In the genomic region with DNA sequence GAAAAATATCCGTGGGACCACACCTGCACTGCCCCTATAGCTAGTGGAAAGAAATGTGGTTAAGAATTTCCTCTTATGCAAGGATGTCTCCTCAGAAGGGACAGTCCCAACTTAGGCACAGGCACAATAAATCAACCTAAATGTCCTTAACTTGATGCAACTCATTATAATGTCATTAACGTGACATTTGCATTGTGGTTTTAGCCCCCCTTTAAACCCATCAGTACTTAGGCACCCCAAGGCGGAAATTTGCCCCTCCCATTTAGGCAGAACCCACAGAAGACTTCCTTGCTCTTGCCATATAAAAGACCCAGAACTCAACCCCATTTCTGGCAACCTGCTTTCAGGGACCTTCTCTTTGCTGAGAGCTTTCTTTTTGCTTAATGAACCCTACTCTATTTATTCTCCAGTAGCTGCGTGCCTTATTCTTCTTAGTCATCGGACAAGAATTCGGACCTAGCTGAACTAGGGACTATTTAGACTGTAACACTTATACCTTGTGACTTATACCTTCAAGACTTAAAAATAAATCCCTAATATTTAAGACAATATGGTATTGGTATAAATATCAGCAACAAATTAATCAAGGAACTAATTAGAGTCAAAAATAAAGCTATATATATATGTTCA, we compare ENCODE assay signal across 15 cellular contexts.
DNase-seq lines count a peak whose midpoint lies in the region; ATAC-seq and TF ChIP-seq lines count a peak whose summit lies in the region.
"Had no signal": no experiment of that assay in that cellular context is flagged by ENCODE, and none has a peak within 500 bp of the region (broad histone marks: within the 10 kb centered on the region; RNA-seq: fewer than 3 reads in every experiment).

No MANE protein-coding gene starts in this region.

- peaks cover 22% of the 10 kb centered on the region for H3K4me1 Mint-ChIP-seq in activated naive CD8-positive, alpha-beta T cell treated with anti-CD3 and anti-CD28 coated beads for 36 hours
- H3K4me1 Mint-ChIP-seq: activated CD4-positive, alpha-beta T cell treated with anti-CD3 and anti-CD28 coated beads, Interleukin-2, amount 10 ng/mL, durations not matched to agents 24 days and 14 days had no signal

- DNase-seq in activated naive CD8-positive, alpha-beta T cell treated with anti-CD3 and anti-CD28 coated beads for 36 hours = peak; percentile 31
- no peak for DNase-seq in stimulated activated naive CD8-positive, alpha-beta T cell treated with anti-CD3 and anti-CD28 coated beads, Interleukin-15, Interleukin-2, amounts not matched to agents 100 U/mL and 50 U/mL, for 24 hours
- no peak for DNase-seq in COR-L47 (lab: John Stamatoyannopoulos, UW)
- DNase-seq in spleen = no peak
- DNase-seq: activated CD4-positive, alpha-beta T cell treated with anti-CD3 and anti-CD28 coated beads, Interleukin-2, amount 10 ng/mL, durations not matched to agents 24 days and 14 days; activated naive CD4-positive, alpha-beta T cell treated with anti-CD3 and anti-CD28 coated beads, Interleukin-2, amount 50 U/mL, for 16 hours; BE2C; DMS 273 treated with DMSO at 0.1 percent for 48 hours; NCI-H187 treated with DMSO at 0.1 percent for 48 hours; stimulated activated CD4-positive, alpha-beta T cell treated with anti-CD3 and anti-CD28 coated beads, Interleukin-2, amount 100 ng/mL, for 24 hours had no signal

- H3K4me3 Mint-ChIP-seq in activated naive CD8-positive, alpha-beta T cell treated with anti-CD3 and anti-CD28 coated beads for 36 hours = peak overlapping the region; percentile 32
- H3K4me3 Mint-ChIP-seq: activated CD4-positive, alpha-beta T cell treated with anti-CD3 and anti-CD28 coated beads, Interleukin-2, amount 10 ng/mL, durations not matched to agents 24 days and 14 days had no signal

- TF ChIP-seq RAD21 in Ishikawa (IDR thresholded peaks at IDR 0.05; ENCODE audit: low read depth) = no peak

- H3K27me3 ChIP-seq in spleen (replicated peaks in 1 of 7) = no peaks in the 10 kb centered on the region
- H3K27me3 ChIP-seq: BE2C, esophagus muscularis mucosa, right atrium auricular region had no signal

- no peak for TF ChIP-seq EP300 in Ishikawa (IDR thresholded peaks at IDR 0.05; ENCODE audit: borderline replicate concordance)

- H3K36me3 Mint-ChIP-seq in activated naive CD8-positive, alpha-beta T cell treated with anti-CD3 and anti-CD28 coated beads for 36 hours = peaks cover 15% of the 10 kb centered on the region

- intact Hi-C loops in spleen (cut with DNase I; ENCODE audit: low total_unique reads) = no loop called here

- WGBS in spleen, 5 donors = 42 to 51% (median 50%) methylated on average over 6 of the region's 6 CpGs

- H3K4me1 ChIP-seq in spleen = peaks cover 0 to 9% (median 0%) of the 10 kb centered on the region in 6 donors
- H3K4me1 ChIP-seq: BE2C, esophagus muscularis mucosa, right atrium auricular region had no signal

- peaks cover 0 to 23% (median 0%) of the 10 kb centered on the region in 8 donors for H3K9me3 ChIP-seq in spleen
- H3K9me3 ChIP-seq: BE2C, esophagus muscularis mucosa, right atrium auricular region had no signal

- H3K27ac ChIP-seq in spleen = peak overlapping the region in 1 of 8 donors; percentile 47
- H3K27ac ChIP-seq: esophagus muscularis mucosa, right atrium auricular region had no signal

- no peak for TF ChIP-seq POLR2A in spleen (IDR thresholded peaks at IDR 0.05)

- no peak for TF ChIP-seq CTCF in spleen (IDR thresholded peaks at IDR 0.05 in 8 of 11, conservative IDR thresholded peaks at IDR 0.05 in 3 of 11)

- ATAC-seq in GM19372 (IDR thresholded peaks at IDR 0.05; ENCODE audit: low read depth, unreplicated experiment) = peak; percentile 62
- peak; percentile 65 for ATAC-seq in stimulated activated naive CD8-positive, alpha-beta T cell treated with anti-CD3 and anti-CD28 coated beads, Interleukin-15, Interleukin-2, amounts not matched to agents 100 U/mL and 50 U/mL, for 24 hours
- ATAC-seq in GM21381 (IDR thresholded peaks at IDR 0.05; ENCODE audit: unreplicated experiment) = no peak

- no peaks in the 10 kb centered on the region for H3K27me3 Mint-ChIP-seq in activated naive CD8-positive, alpha-beta T cell treated with anti-CD3 and anti-CD28 coated beads for 36 hours
- H3K27me3 Mint-ChIP-seq: activated CD4-positive, alpha-beta T cell treated with anti-CD3 and anti-CD28 coated beads, Interleukin-2, amount 10 ng/mL, durations not matched to agents 24 days and 14 days had no signal

- H3K9me3 Mint-ChIP-seq in activated naive CD8-positive, alpha-beta T cell treated with anti-CD3 and anti-CD28 coated beads for 36 hours = peaks cover 7% of the 10 kb centered on the region
- H3K9me3 Mint-ChIP-seq: activated CD4-positive, alpha-beta T cell treated with anti-CD3 and anti-CD28 coated beads, Interleukin-2, amount 10 ng/mL, durations not matched to agents 24 days and 14 days had no signal

- H3K36me3 ChIP-seq in spleen = no peaks in the 10 kb centered on the region
- H3K36me3 ChIP-seq: BE2C, esophagus muscularis mucosa, right atrium auricular region had no signal

- peak overlapping the region; percentile 84 for H3K27ac Mint-ChIP-seq in activated naive CD8-positive, alpha-beta T cell treated with anti-CD3 and anti-CD28 coated beads for 36 hours
- H3K27ac Mint-ChIP-seq: activated CD4-positive, alpha-beta T cell treated with anti-CD3 and anti-CD28 coated beads, Interleukin-2, amount 10 ng/mL, durations not matched to agents 24 days and 14 days had no signal

- H3K4me3 ChIP-seq in spleen = no peak overlapping the region
- H3K4me3 ChIP-seq: esophagus muscularis mucosa, right atrium auricular region had no signal

TF ChIP-seq in Ishikawa, 13 proteins besides CTCF, POLR2A, EP300 and RAD21:
- TF ChIP-seq CEBPB (IDR thresholded peaks at IDR 0.05) (no peak), USF1 (IDR thresholded peaks at IDR 0.05) (no peak), TEAD4 (IDR thresholded peaks at IDR 0.05) (peak; percentile 67), NFIC (IDR thresholded peaks at IDR 0.05) (no peak), TCF12 (IDR thresholded peaks at IDR 0.05; ENCODE audit: low read depth) (no peak), YY1 (IDR thresholded peaks at IDR 0.05; ENCODE audit: low read depth) (no peak), ZBTB7A (IDR thresholded peaks at IDR 0.05; ENCODE audit: low read depth) (no peak)
